1 cellular context compared by ENCODE assay signal in genomic region chr20:3204124-3204794, GRCh38.
TF ChIP-seq lines count a peak whose summit lies in the region.

TSS of gene DDRGK1 (minus strand) at chr20:3204682. CDS start at chr20:3204627, 55 bp downstream.

TF ChIP-seq in HepG2, 621 proteins besides CTCF, POLR2A, EP300 and RAD21 (continued from another document and continues in another):
- TF ChIP-seq ZNF646 (CRISPR knock-in tag; IDR thresholded peaks at IDR 0.05) (no peak), ZNF788 (CRISPR knock-in tag; IDR thresholded peaks at IDR 0.05; ENCODE audit: borderline replicate concordance) (peak; percentile 95; the same call in 1 of the 2 replicates), HHEX (CRISPR knock-in tag; IDR thresholded peaks at IDR 0.05) (peak; percentile 30; the same call in 1 of the 2 replicates), ZNF558 (CRISPR knock-in tag; IDR thresholded peaks at IDR 0.05; ENCODE audit: borderline replicate concordance) (peak; percentile 95), TOE1 (CRISPR knock-in tag; IDR thresholded peaks at IDR 0.05) (peak; percentile 37; the same call in 1 of the 2 replicates), ZNF777 (CRISPR knock-in tag; IDR thresholded peaks at IDR 0.05) (peak; percentile 84), PCBP2 (optimal IDR thresholded peaks at IDR 0.05; ENCODE audit: low read depth, low read length, poor library complexity, severe bottlenecking) (no peak), ZBTB20 (CRISPR knock-in tag; IDR thresholded peaks at IDR 0.05; ENCODE audit: borderline replicate concordance, low read depth) (peak; percentile 47; the same call in 1 of the 2 replicates), NFAT5 (CRISPR knock-in tag; IDR thresholded peaks at IDR 0.05) (peak; percentile 86), ARNT (IDR thresholded peaks at IDR 0.05) (no peak), SNRNP70 (IDR thresholded peaks at IDR 0.05; ENCODE audit: low read depth, low read length) (no peak), NBN (conservative IDR thresholded peaks at IDR 0.05) (no peak), NCOA1 (CRISPR knock-in tag; IDR thresholded peaks at IDR 0.05) (peak; percentile 99), CSRNP1 (CRISPR knock-in tag; IDR thresholded peaks at IDR 0.05) (peak; percentile 72), IRF2 (CRISPR knock-in tag; IDR thresholded peaks at IDR 0.05) (peak; percentile 87), ZNF570 (CRISPR knock-in tag; IDR thresholded peaks at IDR 0.05; ENCODE audit: borderline replicate concordance) (peak; percentile 72; the same call in 1 of the 2 replicates), TCF12 (IDR thresholded peaks at IDR 0.05) (no peak), TCF12 (CRISPR knock-in tag; IDR thresholded peaks at IDR 0.05) (no peak; the same call in none of the 2 replicates), POGZ (CRISPR knock-in tag; IDR thresholded peaks at IDR 0.05) (no peak; the same call in 1 of the 2 replicates), CHCHD3 (CRISPR knock-in tag; IDR thresholded peaks at IDR 0.05) (no peak; the same call in none of the 2 replicates), PATZ1 (CRISPR knock-in tag; IDR thresholded peaks at IDR 0.05) (no peak; the same call in 1 of the 2 replicates), ZNF362 (CRISPR knock-in tag; IDR thresholded peaks at IDR 0.05; ENCODE audit: borderline replicate concordance) (peak; percentile 77; the same call in 1 of the 2 replicates), ZBTB3 (CRISPR knock-in tag; IDR thresholded peaks at IDR 0.05; ENCODE audit: borderline replicate concordance, low read depth) (peak; percentile 87; the same call in 1 of the 2 replicates), TFDP1 (CRISPR knock-in tag; IDR thresholded peaks at IDR 0.05; ENCODE audit: borderline replicate concordance) (peak; percentile 49; the same call in 1 of the 2 replicates), ZNF839 (CRISPR knock-in tag; IDR thresholded peaks at IDR 0.05; ENCODE audit: borderline replicate concordance) (peak; percentile 40; the same call in 1 of the 2 replicates), IRX3 (CRISPR knock-in tag; IDR thresholded peaks at IDR 0.05; ENCODE audit: borderline replicate concordance, low read depth) (peak; percentile 88), ZBTB42 (CRISPR knock-in tag; IDR thresholded peaks at IDR 0.05) (peak; percentile 68; the same call in 1 of the 2 replicates), MLLT10 (CRISPR knock-in tag; IDR thresholded peaks at IDR 0.05) (0 out of 2 replicates have a peak, but pooled peaks have one; percentile 40), ZFX (CRISPR knock-in tag; IDR thresholded peaks at IDR 0.05; ENCODE audit: low read depth) (peak; percentile 99), JUNB (CRISPR knock-in tag; IDR thresholded peaks at IDR 0.05; ENCODE audit: borderline replicate concordance) (no peak), ZNF430 (CRISPR knock-in tag; IDR thresholded peaks at IDR 0.05) (peak; percentile 98), GATAD2A (CRISPR knock-in tag; IDR thresholded peaks at IDR 0.05) (peak; percentile 56), ZNF549 (CRISPR knock-in tag; IDR thresholded peaks at IDR 0.05) (0 out of 2 replicates have a peak, but pooled peaks have one; percentile 65), HDAC2 (CRISPR knock-in tag; IDR thresholded peaks at IDR 0.05) (peak; percentile 68), PITX1 (CRISPR knock-in tag; IDR thresholded peaks at IDR 0.05) (peak; percentile 60), ZNF501 (CRISPR knock-in tag; IDR thresholded peaks at IDR 0.05) (peak; percentile 97), ZNF609 (CRISPR knock-in tag; IDR thresholded peaks at IDR 0.05; ENCODE audit: borderline replicate concordance) (peak; percentile 71)
